8 cellular contexts compared by ENCODE assay signal in genomic region chr10:110355922-110356627, GRCh38. TPM values are rescaled to one million over a fixed set of nuclear protein-coding genes. Genes with fewer than 3 reads are reported as not detected.
A peak's percentile ranks its signal among the peaks of the same experiment; 100 is the strongest.
DNase-seq lines count a peak whose midpoint lies in the region; ATAC-seq lines count a peak whose summit lies in the region.

No MANE protein-coding gene starts in this region.

- no peak overlapping the region for H3K4me3 ChIP-seq in neuronal stem cell (ENCODE audit: low read length in 2 of 2)

- H4K8ac ChIP-seq in neuronal stem cell (ENCODE audit: low read depth, low read length): no peak overlapping the region

- H3K23ac ChIP-seq in neuronal stem cell (ENCODE audit: low read depth, low read length, poor library complexity): no peak overlapping the region

- WGBS in neuronal stem cell (ENCODE audit: extremely low coverage in 2 of 2, insufficient read length in 2 of 2, insufficient replicate concordance in 1 of 2), 2 donors: no CpG with 5 or more reads among the region's 9 CpGs

- H2AFZ ChIP-seq in neuronal stem cell (ENCODE audit: low read length): peak overlapping the region; percentile 27

- DNase-seq in activated CD4-positive, alpha-beta T cell treated with anti-CD3 and anti-CD28 coated beads for 48 hours: peak; percentile 49
- DNase-seq in neuronal stem cell (ENCODE audit: low spot score) (no peak), DMS114 treated with DMSO at 0.1 percent for 48 hours (lab: John Stamatoyannopoulos, UW; ENCODE audit: unreplicated experiment) (no peak), caudate nucleus (lab: John Stamatoyannopoulos, UW) (no peak), GM19238 (ENCODE audit: insufficient read length, low spot score) (no peak), NCI-H69 (lab: John Stamatoyannopoulos, UW) (no peak)

- no peaks in the 10 kb centered on the region for H3K36me3 ChIP-seq in neuronal stem cell (replicated peaks in 1 of 2; ENCODE audit: control insufficient read depth in 2 of 2, insufficient read depth in 2 of 2, low read length in 2 of 2)

- H2BK5ac ChIP-seq in neuronal stem cell (ENCODE audit: low read length): peak overlapping the region; percentile 19

- H2BK12ac ChIP-seq in neuronal stem cell (ENCODE audit: low read length): no peak overlapping the region

- no peak overlapping the region for H2BK120ac ChIP-seq in neuronal stem cell (ENCODE audit: low read depth, low read length)

- H3K4ac ChIP-seq in neuronal stem cell (ENCODE audit: low read length): no peak overlapping the region

- no peak overlapping the region for H3K9ac ChIP-seq in neuronal stem cell (ENCODE audit: low read depth, low read length, poor library complexity)

- ATAC-seq in GM19023 (IDR thresholded peaks at IDR 0.05; ENCODE audit: unreplicated experiment): peak; percentile 8
- peak; percentile 6 for ATAC-seq in HG02943 (IDR thresholded peaks at IDR 0.05; ENCODE audit: low read depth, unreplicated experiment)

- H3K79me1 ChIP-seq in neuronal stem cell (ENCODE audit: low read depth, low read length): no peaks in the 10 kb centered on the region

- H3K14ac ChIP-seq in neuronal stem cell (ENCODE audit: low read length): no peak overlapping the region

- peaks cover 0 to 11% of the 10 kb centered on the region in 2 donors for H3K4me1 ChIP-seq in neuronal stem cell (ENCODE audit: control insufficient read depth in 2 of 2, insufficient read depth in 1 of 2, low read depth in 1 of 2, low read length in 2 of 2)

- H2AK5ac ChIP-seq in neuronal stem cell (ENCODE audit: low read depth, low read length): no peak overlapping the region

- H3K4me2 ChIP-seq in neuronal stem cell (ENCODE audit: insufficient read depth, low read length, poor library complexity, severe bottlenecking): no peak overlapping the region

- H2BK15ac ChIP-seq in neuronal stem cell (ENCODE audit: low read length): no peak overlapping the region

- no peaks in the 10 kb centered on the region for H3K9me3 ChIP-seq in neuronal stem cell (replicated peaks in 1 of 2; ENCODE audit: control insufficient read depth in 2 of 2, insufficient read depth in 1 of 2, low read depth in 1 of 2, low read length in 2 of 2)

- no peak overlapping the region for H3K27ac ChIP-seq in neuronal stem cell (replicated peaks; ENCODE audit: low read length)
- no peak overlapping the region for H3K27ac ChIP-seq in caudate nucleus (ENCODE audit: low read depth, low read length)

- peak overlapping the region; percentile 35 for H3K18ac ChIP-seq in neuronal stem cell (ENCODE audit: low read length)

- peaks cover 0 to 7% (median 0%) of the 10 kb centered on the region in 3 experiments for H3K27me3 ChIP-seq in neuronal stem cell (ENCODE audit: control insufficient read depth in 3 of 3, insufficient read depth in 3 of 3, low read depth in 1 of 3, low read length in 3 of 3)

- H4K91ac ChIP-seq in neuronal stem cell (ENCODE audit: low read depth, low read length, poor library complexity): no peak overlapping the region

RNA-seq across cellular contexts. Expression of gene SMNDC1, which starts 51.4 kb away (rescaled TPM):
- 35.7 TPM for polyA plus RNA-seq in neuronal stem cell (2013, experiment 1 of 2)
- 37.9 TPM for polyA plus RNA-seq in neuronal stem cell (2013, experiment 2 of 2)
